In the genomic region with DNA sequence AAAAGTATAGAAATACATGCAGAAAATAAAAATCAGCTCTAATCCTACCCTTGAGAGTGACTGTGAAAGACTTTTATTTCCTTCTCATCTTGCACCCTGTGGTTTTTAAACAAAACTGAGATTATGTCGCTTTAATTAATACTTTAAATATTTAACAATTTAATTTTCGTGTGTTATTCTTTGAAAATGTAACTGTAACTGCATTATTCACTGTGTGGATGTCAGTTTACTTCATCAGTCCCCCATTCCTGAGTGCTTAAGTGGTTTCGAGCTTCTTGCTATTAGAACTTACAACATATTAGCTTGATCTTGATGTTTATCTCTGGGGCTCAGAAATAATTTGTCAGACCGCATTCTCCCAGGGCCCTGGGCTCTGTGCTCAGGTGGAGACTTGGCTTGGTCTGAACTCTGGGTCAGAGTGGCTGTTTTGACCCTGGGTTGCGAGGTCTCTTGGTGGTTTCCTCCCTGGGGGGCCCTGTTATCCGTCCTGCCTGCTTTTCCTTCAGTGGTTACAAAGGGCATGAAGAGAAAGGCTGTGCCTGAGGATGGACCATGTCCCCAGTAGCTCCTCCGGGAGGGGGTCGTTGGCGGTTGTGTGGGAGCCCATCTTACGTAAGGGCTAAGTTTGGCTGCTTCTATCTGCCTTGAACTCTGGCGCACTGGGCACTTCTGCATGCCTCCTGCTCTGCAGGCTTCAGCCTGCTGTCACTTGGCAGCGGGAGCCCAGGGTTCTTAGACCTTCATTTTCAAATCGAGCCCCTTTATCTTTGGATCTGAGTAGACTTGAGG, we compare ENCODE assay signal across 17 cellular contexts. TPM values are rescaled to one million over a fixed set of nuclear protein-coding genes. Genes with fewer than 3 reads are reported as not detected.
DNase-seq lines count a peak whose midpoint lies in the region; ATAC-seq, FAIRE-seq and TF ChIP-seq lines count a peak whose summit lies in the region.
"Had no signal": no experiment of that assay in that cellular context is flagged by ENCODE, and none has a peak within 500 bp of the region (broad histone marks: within the 10 kb centered on the region; RNA-seq: fewer than 3 reads in every experiment).

No MANE protein-coding gene starts in this region.

- no peaks in the 10 kb centered on the region for H3K27me3 Mint-ChIP-seq in HFFc6 (ENCODE audit: insufficient read depth)
- H3K27me3 Mint-ChIP-seq: activated naive CD4-positive, alpha-beta T cell treated with anti-CD3 and anti-CD28 coated beads, Interleukin-2, amount 10 ng/mL, durations not matched to agents 7 days and 5 days had no signal

- H3K9me3 Mint-ChIP-seq in HFFc6, result no peaks in the 10 kb centered on the region
- H3K9me3 Mint-ChIP-seq: activated naive CD4-positive, alpha-beta T cell treated with anti-CD3 and anti-CD28 coated beads, Interleukin-2, amount 10 ng/mL, durations not matched to agents 7 days and 5 days; endodermal cell had no signal

- TF ChIP-seq EP300 in HepG2 (IDR thresholded peaks at IDR 0.05; ENCODE audit: low read depth in 2 of 2, low read length in 2 of 2) (no peak), HepG2 (CRISPR knock-in tag; IDR thresholded peaks at IDR 0.05; ENCODE audit: borderline replicate concordance) (no peak)

- no peak overlapping the region for H3K27ac Mint-ChIP-seq in HFFc6

- CTCF ChIA-PET in HepG2 (lab: Yijun Ruan, JAX; ENCODE audit: low intra/inter-chr PET ratio, low total read pairs), result no interaction called here

- POLR2A ChIA-PET in HepG2 (lab: Yijun Ruan, JAX), result interaction anchor here (8.9 kb wide), 1 partner anchor 24 kb away, joined by 82 read pairs; a partner anchor contains a TSS

- H3K36me3 ChIP-seq in HepG2 (replicated peaks in 1 of 2; ENCODE audit: control insufficient read depth in 1 of 2, insufficient read depth in 2 of 2, low read length in 2 of 2) (peaks cover 47 to 91% of the 10 kb centered on the region in 2 experiments), right lobe of liver (peaks cover 0 to 19% (median 8%) of the 10 kb centered on the region in 4 donors), muscle layer of duodenum (ENCODE audit: control insufficient read depth in 1 of 2, insufficient read depth in 2 of 2, low read length in 2 of 2) (peaks cover 23 to 34% of the 10 kb centered on the region in 2 donors)

- no peak overlapping the region for H3K9ac ChIP-seq in HepG2 (ENCODE audit: insufficient read depth, low read depth, low read length)
- H3K9ac ChIP-seq: parathyroid adenoma had no signal

- H2AFZ ChIP-seq in HepG2 (ENCODE audit: low read length), result no peak overlapping the region
- H2AFZ ChIP-seq: parathyroid adenoma, PC-9 had no signal

- H3K27ac ChIP-seq in HepG2 (ENCODE audit: extremely low read length, insufficient read depth, low read length) (no peak overlapping the region), right lobe of liver (no peak overlapping the region), muscle layer of duodenum (ENCODE audit: low read length) (peak overlapping the region; percentile 41)
- H3K27ac ChIP-seq: parathyroid adenoma, PC-9 had no signal

- H3K4me1 ChIP-seq in HepG2 (ENCODE audit: insufficient read depth, low read length) (peaks cover 64% of the 10 kb centered on the region), right lobe of liver (peaks cover 0 to 63% (median 24%) of the 10 kb centered on the region in 4 donors), muscle layer of duodenum (ENCODE audit: control insufficient read depth in 1 of 2, insufficient read depth in 2 of 2, low read length in 2 of 2) (peaks cover 11 to 34% of the 10 kb centered on the region in 2 donors)

- H3K27me3 ChIP-seq in HepG2 (ENCODE audit: control insufficient read depth in 1 of 2, insufficient read depth in 2 of 2, low read length in 2 of 2) (no peaks in the 10 kb centered on the region), right lobe of liver (no peaks in the 10 kb centered on the region), muscle layer of duodenum (ENCODE audit: low read depth, low read length) (no peaks in the 10 kb centered on the region)

- H3K4me3 ChIP-seq in HepG2 (replicated peaks in 1 of 3; ENCODE audit: insufficient read depth in 1 of 3, low read depth in 2 of 3, low read length in 3 of 3) (no peak overlapping the region), right lobe of liver (no peak overlapping the region), choroid plexus epithelial cell (ENCODE audit: low read depth, low read length) (no peak overlapping the region), muscle layer of duodenum (ENCODE audit: low read depth in 1 of 2, low read length in 2 of 2) (no peak overlapping the region), lower leg skin (ENCODE audit: low read depth, poor library complexity, severe bottlenecking) (no peak overlapping the region), foreskin fibroblast (ENCODE audit: low read depth in 1 of 2, low read length in 2 of 2) (no peak overlapping the region)
- H3K4me3 ChIP-seq: PC-9 had no signal

- H3K36me3 Mint-ChIP-seq in HFFc6 (ENCODE audit: low read depth), result no peaks in the 10 kb centered on the region

- DNase-seq in HepG2 (ENCODE audit: low spot score) (no peak), right lobe of liver (no peak), choroid plexus epithelial cell (ENCODE audit: low read depth) (peak; percentile 54), lower leg skin (ENCODE audit: low spot score in 2 of 2) (no peak), HFFc6 (no peak), foreskin fibroblast (no peak), hepatic stellate cell (ENCODE audit: low spot score) (no peak)
- DNase-seq: ACHN; activated naive CD4-positive, alpha-beta T cell treated with anti-CD3 and anti-CD28 coated beads, Interleukin-2, amount 10 ng/mL, durations not matched to agents 7 days and 5 days; NCI-H2081 treated with DMSO at 0.1 percent for 48 hours; NCI-H748 treated with DMSO at 0.1 percent for 48 hours; PC-9; SW 1271 had no signal

- no peak for TF ChIP-seq POLR2A in HepG2 (IDR thresholded peaks at IDR 0.05; ENCODE audit: insufficient read depth in 1 of 2, low read depth in 2 of 2, low read length in 2 of 2)
- TF ChIP-seq POLR2A in right lobe of liver (IDR thresholded peaks at IDR 0.05), result no peak
- TF ChIP-seq POLR2A in lower leg skin (IDR thresholded peaks at IDR 0.05), result no peak

- H4K20me1 ChIP-seq in HepG2 (ENCODE audit: insufficient read depth, low read length), result peaks cover 30% of the 10 kb centered on the region

- BruUV-seq in HepG2 (replicated peaks; lab: Mats Ljungman, UMichigan), result no TSS peak

- no peak for TF ChIP-seq RAD21 in HepG2 (CRISPR knock-in tag; IDR thresholded peaks at IDR 0.05)

- ATAC-seq in HepG2, result no peak
- ATAC-seq in right lobe of liver, result no peak

- no peak overlapping the region for H3K4me3 Mint-ChIP-seq in HFFc6
- H3K4me3 Mint-ChIP-seq: activated naive CD4-positive, alpha-beta T cell treated with anti-CD3 and anti-CD28 coated beads, Interleukin-2, amount 10 ng/mL, durations not matched to agents 7 days and 5 days; endodermal cell had no signal

- peaks cover 46% of the 10 kb centered on the region for H3K79me2 ChIP-seq in HepG2 (ENCODE audit: insufficient read depth, low read length)

- WGBS in HepG2 (ENCODE audit: low lambda C conversion rate), result 84% methylated on average over 13 of the region's 13 CpGs
- WGBS in right lobe of liver (ENCODE audit: insufficient coverage, low coverage, low lambda C conversion rate, missing lambda C conversion rate), result 31% methylated on average over 8 of the region's 13 CpGs
- 63 to 67% methylated on average over 13 of the region's 13 CpGs for WGBS in lower leg skin, 2 donors

- H3K4me2 ChIP-seq in HepG2 (ENCODE audit: low read depth, low read length), result no peak overlapping the region
- H3K4me2 ChIP-seq: PC-9 had no signal

- H3K9me3 ChIP-seq in HepG2 (ENCODE audit: low read length), result no peaks in the 10 kb centered on the region
- H3K9me3 ChIP-seq in right lobe of liver, result no peaks in the 10 kb centered on the region
- H3K9me3 ChIP-seq in muscle layer of duodenum (ENCODE audit: control insufficient read depth in 1 of 2, low read length in 2 of 2), result no peaks in the 10 kb centered on the region

- FAIRE-seq in HepG2 (lab: Jason Lieb, UNC), result no peak
- FAIRE-seq: frontal cortex had no signal

- H3K4me1 Mint-ChIP-seq in HFFc6 (ENCODE audit: low read depth), result peaks cover 23% of the 10 kb centered on the region
- H3K4me1 Mint-ChIP-seq: activated naive CD4-positive, alpha-beta T cell treated with anti-CD3 and anti-CD28 coated beads, Interleukin-2, amount 10 ng/mL, durations not matched to agents 7 days and 5 days had no signal

- TF ChIP-seq CTCF in HepG2 (CRISPR knock-in tag; IDR thresholded peaks at IDR 0.05), result no peak
- no peak for TF ChIP-seq CTCF in right lobe of liver (IDR thresholded peaks at IDR 0.05)
- TF ChIP-seq CTCF in choroid plexus epithelial cell (conservative IDR thresholded peaks at IDR 0.05; ENCODE audit: low read depth, low read length), result no peak
- TF ChIP-seq CTCF in lower leg skin (IDR thresholded peaks at IDR 0.05), result no peak
- TF ChIP-seq CTCF in HFFc6 (IDR thresholded peaks at IDR 0.05), result no peak
- TF ChIP-seq CTCF in foreskin fibroblast (IDR thresholded peaks at IDR 0.05; ENCODE audit: low read depth, low read length), result no peak

- intact Hi-C loops in HepG2 (cut with micrococcal nuclease; ENCODE audit: unreplicated experiment), result loop anchor here (5.0 kb wide), 1 partner anchor 103 kb away; no protein-coding TSS in a partner anchor
- intact Hi-C loops in right lobe of liver (cut with DNase I), result no loop called here
- intact Hi-C loops in lower leg skin (cut with DNase I; ENCODE audit: low total_unique reads), result no loop called here

- in situ Hi-C loops in HepG2 (cut with HindIII; ENCODE audit: extremely low pct_ligation_motif_present, low pct_unique_long_range_greater_than_20kb), result loop anchor here (10.0 kb wide), 1 partner anchor 96 kb away; no protein-coding TSS in a partner anchor

RNA-seq across cellular contexts. Expression of a gene that starts 25.7 kb away (rescaled TPM):
- 46.4 and 101 TPM in 2 replicates for total RNA-seq in HepG2 (2016; rRNA removed; fragmentation: Illumina TruSeq; extraction: Trizol)
- 18.6 and 20.2 TPM in 2 replicates for total RNA-seq in HepG2 (2016; cell fraction: cytosol; rRNA removed; fragmentation: Illumina TruSeq; extraction: Trizol; ENCODE audit: low read depth)
- total RNA-seq in HepG2 (2016; cell fraction: insoluble cytoplasmic fraction; rRNA removed; fragmentation: Illumina TruSeq; extraction: Trizol), result 43.3 and 95.2 TPM in 2 replicates
- total RNA-seq in HepG2 (2016; cell fraction: membrane; rRNA removed; fragmentation: Illumina TruSeq; extraction: Trizol), result 44.9 and 47.5 TPM in 2 replicates
- 119 and 142 TPM in 2 replicates for total RNA-seq in HepG2 (2016; cell fraction: nucleus; rRNA removed; fragmentation: Illumina TruSeq; extraction: Trizol)
- 131 and 136 TPM in 2 replicates for polyA plus RNA-seq in HepG2 (2011; rRNA removed)
- polyA plus RNA-seq in HepG2 (2011; cell fraction: cytosol; rRNA removed), result 93.5 and 109 TPM in 2 replicates
- polyA plus RNA-seq in HepG2 (2011; cell fraction: nucleus; rRNA removed), result 234 and 300 TPM in 2 replicates
- 66.3 and 68.8 TPM in 2 replicates for polyA plus RNA-seq in HepG2 (2012)
- polyA plus RNA-seq in HepG2 (2016; cell fraction: cytosol; fragmentation: Illumina TruSeq; extraction: Trizol; ENCODE audit: low read depth), result 8.4 and 10.9 TPM in 2 replicates
- polyA plus RNA-seq in HepG2 (2016; cell fraction: insoluble cytoplasmic fraction; fragmentation: Illumina TruSeq; extraction: Trizol; ENCODE audit: low read depth), result 34.0 and 34.5 TPM in 2 replicates
- polyA plus RNA-seq in HepG2 (2016; cell fraction: membrane; fragmentation: Illumina TruSeq; extraction: Trizol; ENCODE audit: low read depth), result 17.7 and 18.8 TPM in 2 replicates
- polyA plus RNA-seq in HepG2 (2016; cell fraction: nucleus; fragmentation: Illumina TruSeq; extraction: Trizol; ENCODE audit: insufficient read depth, low read depth), result 141 and 146 TPM in 2 replicates
- 127 and 335 TPM in 2 replicates for polyA minus RNA-seq in HepG2 (2011; rRNA and poly(A)+ RNA removed; ENCODE audit: low replicate concordance)
- 101 and 127 TPM in 2 replicates for polyA minus RNA-seq in HepG2 (2011; cell fraction: cytosol; rRNA and poly(A)+ RNA removed)
- 78.2 and 99.9 TPM in 2 replicates for polyA minus RNA-seq in HepG2 (2011; cell fraction: nucleus; rRNA and poly(A)+ RNA removed)
- total RNA-seq in right lobe of liver, result 10 to 100 TPM; 31.2 to 58.5 (median 43.1) TPM
- total RNA-seq in lower leg skin, result 10 to 100 TPM; 45.8 to 68.2 (median 54.9) TPM
- 10 to 100 TPM in 5 of 6 experiments, 1 to 10 TPM in 1; 9.7 to 12.6 (median 10.7) TPM for total RNA-seq in HFFc6 (2021; fragmentation: NEBNext Ultra II Directional; extraction: Animal tissue kit (Norgen Biotek cat#: 25700))
